Comparison of ENCODE assay signal across 8 cellular contexts in the genomic region with DNA sequence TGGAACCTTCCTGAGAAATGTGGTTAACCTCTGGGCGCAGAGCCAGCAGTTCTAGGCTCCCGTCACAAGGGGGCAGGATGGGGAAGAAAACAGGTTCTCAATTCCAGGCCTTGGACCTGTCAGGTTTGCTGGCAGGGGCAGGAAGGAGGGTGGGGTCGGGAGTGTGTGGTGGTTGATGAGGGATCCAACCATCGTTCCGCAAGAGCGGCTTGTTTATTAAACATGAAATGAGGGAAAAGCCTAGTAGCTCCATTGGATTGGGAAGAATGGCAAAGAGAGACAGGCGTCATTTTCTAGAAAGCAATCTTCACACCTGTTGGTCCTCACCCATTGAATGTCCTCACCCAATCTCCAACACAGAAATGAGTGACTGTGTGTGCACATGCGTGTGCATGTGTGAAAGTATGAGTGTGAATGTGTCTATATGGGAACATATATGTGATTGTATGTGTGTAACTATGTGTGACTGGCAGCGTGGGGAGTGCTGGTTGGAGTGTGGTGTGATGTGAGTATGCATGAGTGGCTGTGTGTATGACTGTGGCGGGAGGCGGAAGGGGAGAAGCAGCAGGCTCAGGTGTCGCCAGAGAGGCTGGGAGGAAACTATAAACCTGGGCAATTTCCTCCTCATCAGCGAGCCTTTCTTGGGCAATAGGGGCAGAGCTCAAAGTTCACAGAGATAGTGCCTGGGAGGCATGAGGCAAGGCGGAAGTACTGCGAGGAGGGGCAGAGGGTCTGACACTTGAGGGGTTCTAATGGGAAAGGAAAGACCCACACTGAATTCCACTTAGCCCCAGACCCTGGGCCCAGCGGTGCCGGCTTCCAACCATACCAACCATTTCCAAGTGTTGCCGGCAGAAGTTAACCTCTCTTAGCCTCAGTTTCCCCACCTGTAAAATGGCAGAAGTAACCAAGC. TPM values are rescaled to one million over a fixed set of nuclear protein-coding genes. Genes with fewer than 3 reads are reported as not detected.
DNase-seq lines count a peak whose midpoint lies in the region; ATAC-seq and TF ChIP-seq lines count a peak whose summit lies in the region.

No MANE protein-coding gene starts in this region.

- peak overlapping the region; percentile 81 to 83 for H3K27ac ChIP-seq in coronary artery
- H3K27ac ChIP-seq in liver (ENCODE audit: low read depth in 1 of 2, low read length in 2 of 2): no peak overlapping the region

- DNase-seq in GF-D8 (lab: John Stamatoyannopoulos, UW) (peak; percentile 91), NCI-H446 (lab: John Stamatoyannopoulos, UW) (peak; percentile 91), coronary artery (ENCODE audit: low spot score) (peak; percentile 92)
- peak; percentile 73 to 86 for DNase-seq in activated CD4-positive, alpha-beta T cell treated with anti-CD3 and anti-CD28 coated beads for 4 hours
- peak; percentile 39 to 65 (median 61) for DNase-seq in stimulated activated CD4-positive, alpha-beta T cell treated with anti-CD3 and anti-CD28 coated beads, TNF-alpha, amount 100 ng/mL, for 1 hour (ENCODE audit: low read depth in 3 of 3, low spot score in 1 of 3)

- peak; percentile 94 to 97 for TF ChIP-seq RAD21 in liver (IDR thresholded peaks at IDR 0.05)

- H3K4me3 ChIP-seq in coronary artery: no peak overlapping the region
- no peak overlapping the region for H3K4me3 ChIP-seq in liver (ENCODE audit: low read depth in 1 of 3, low read length in 3 of 3)

- H3K4me1 ChIP-seq in liver (ENCODE audit: control insufficient read depth in 4 of 4, insufficient read depth in 4 of 4, low read length in 3 of 4): peaks cover 3 to 20% (median 9%) of the 10 kb centered on the region in 4 donors

- ATAC-seq in HG03108 (IDR thresholded peaks at IDR 0.05; ENCODE audit: unreplicated experiment): peak; percentile 54
- ATAC-seq in HG03571 (IDR thresholded peaks at IDR 0.05; ENCODE audit: unreplicated experiment): no peak

- peak; percentile 60 for TF ChIP-seq CTCF in coronary artery (IDR thresholded peaks at IDR 0.05)
- peak; percentile 95 for TF ChIP-seq CTCF in liver (IDR thresholded peaks at IDR 0.05; ENCODE audit: low read depth, low read length, missing input control)

- 34% methylated on average over 18 of the region's 18 CpGs for WGBS in liver

- no peaks in the 10 kb centered on the region for H3K36me3 ChIP-seq in liver (ENCODE audit: control insufficient read depth in 4 of 4, insufficient read depth in 3 of 4, low read depth in 1 of 4, low read length in 3 of 4)

- no peaks in the 10 kb centered on the region for H3K27me3 ChIP-seq in liver (ENCODE audit: control insufficient read depth in 4 of 4, insufficient read depth in 4 of 4, low read length in 3 of 4)

- H3K9me3 ChIP-seq in liver (ENCODE audit: control insufficient read depth in 4 of 4, low read length in 3 of 4): no peaks in the 10 kb centered on the region

- H3K9ac ChIP-seq in liver (ENCODE audit: low read depth in 1 of 2, low read length in 2 of 2): no peak overlapping the region

TF ChIP-seq in liver, 16 proteins besides CTCF, POLR2A, EP300 and RAD21:
- TF ChIP-seq, protein P1, sequence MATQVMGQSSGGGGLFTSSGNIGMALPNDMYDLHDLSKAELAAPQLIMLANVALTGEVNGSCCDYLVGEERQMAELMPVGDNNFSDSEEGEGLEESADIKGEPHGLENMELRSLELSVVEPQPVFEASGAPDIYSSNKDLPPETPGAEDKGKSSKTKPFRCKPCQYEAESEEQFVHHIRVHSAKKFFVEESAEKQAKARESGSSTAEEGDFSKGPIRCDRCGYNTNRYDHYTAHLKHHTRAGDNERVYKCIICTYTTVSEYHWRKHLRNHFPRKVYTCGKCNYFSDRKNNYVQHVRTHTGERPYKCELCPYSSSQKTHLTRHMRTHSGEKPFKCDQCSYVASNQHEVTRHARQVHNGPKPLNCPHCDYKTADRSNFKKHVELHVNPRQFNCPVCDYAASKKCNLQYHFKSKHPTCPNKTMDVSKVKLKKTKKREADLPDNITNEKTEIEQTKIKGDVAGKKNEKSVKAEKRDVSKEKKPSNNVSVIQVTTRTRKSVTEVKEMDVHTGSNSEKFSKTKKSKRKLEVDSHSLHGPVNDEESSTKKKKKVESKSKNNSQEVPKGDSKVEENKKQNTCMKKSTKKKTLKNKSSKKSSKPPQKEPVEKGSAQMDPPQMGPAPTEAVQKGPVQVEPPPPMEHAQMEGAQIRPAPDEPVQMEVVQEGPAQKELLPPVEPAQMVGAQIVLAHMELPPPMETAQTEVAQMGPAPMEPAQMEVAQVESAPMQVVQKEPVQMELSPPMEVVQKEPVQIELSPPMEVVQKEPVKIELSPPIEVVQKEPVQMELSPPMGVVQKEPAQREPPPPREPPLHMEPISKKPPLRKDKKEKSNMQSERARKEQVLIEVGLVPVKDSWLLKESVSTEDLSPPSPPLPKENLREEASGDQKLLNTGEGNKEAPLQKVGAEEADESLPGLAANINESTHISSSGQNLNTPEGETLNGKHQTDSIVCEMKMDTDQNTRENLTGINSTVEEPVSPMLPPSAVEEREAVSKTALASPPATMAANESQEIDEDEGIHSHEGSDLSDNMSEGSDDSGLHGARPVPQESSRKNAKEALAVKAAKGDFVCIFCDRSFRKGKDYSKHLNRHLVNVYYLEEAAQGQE (IDR thresholded peaks at IDR 0.05): no peak
- TF ChIP-seq YY1 (IDR thresholded peaks at IDR 0.05): no peak
- TF ChIP-seq EGR1 (IDR thresholded peaks at IDR 0.05; ENCODE audit: low read depth in 2 of 2): no peak
- TF ChIP-seq, protein P2, sequence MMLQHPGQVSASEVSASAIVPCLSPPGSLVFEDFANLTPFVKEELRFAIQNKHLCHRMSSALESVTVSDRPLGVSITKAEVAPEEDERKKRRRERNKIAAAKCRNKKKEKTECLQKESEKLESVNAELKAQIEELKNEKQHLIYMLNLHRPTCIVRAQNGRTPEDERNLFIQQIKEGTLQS (IDR thresholded peaks at IDR 0.05): no peak
- TF ChIP-seq JUND (IDR thresholded peaks at IDR 0.05): no peak
- TF ChIP-seq HNF4A (conservative IDR thresholded peaks at IDR 0.05): peak; percentile 67 to 69
- TF ChIP-seq SP1 (IDR thresholded peaks at IDR 0.05): no peak
- TF ChIP-seq, protein P3, sequence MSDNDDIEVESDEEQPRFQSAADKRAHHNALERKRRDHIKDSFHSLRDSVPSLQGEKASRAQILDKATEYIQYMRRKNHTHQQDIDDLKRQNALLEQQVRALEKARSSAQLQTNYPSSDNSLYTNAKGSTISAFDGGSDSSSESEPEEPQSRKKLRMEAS (IDR thresholded peaks at IDR 0.05): peak; percentile 38
- TF ChIP-seq FOXA2 (IDR thresholded peaks at IDR 0.05): no peak
- TF ChIP-seq, protein P4, sequence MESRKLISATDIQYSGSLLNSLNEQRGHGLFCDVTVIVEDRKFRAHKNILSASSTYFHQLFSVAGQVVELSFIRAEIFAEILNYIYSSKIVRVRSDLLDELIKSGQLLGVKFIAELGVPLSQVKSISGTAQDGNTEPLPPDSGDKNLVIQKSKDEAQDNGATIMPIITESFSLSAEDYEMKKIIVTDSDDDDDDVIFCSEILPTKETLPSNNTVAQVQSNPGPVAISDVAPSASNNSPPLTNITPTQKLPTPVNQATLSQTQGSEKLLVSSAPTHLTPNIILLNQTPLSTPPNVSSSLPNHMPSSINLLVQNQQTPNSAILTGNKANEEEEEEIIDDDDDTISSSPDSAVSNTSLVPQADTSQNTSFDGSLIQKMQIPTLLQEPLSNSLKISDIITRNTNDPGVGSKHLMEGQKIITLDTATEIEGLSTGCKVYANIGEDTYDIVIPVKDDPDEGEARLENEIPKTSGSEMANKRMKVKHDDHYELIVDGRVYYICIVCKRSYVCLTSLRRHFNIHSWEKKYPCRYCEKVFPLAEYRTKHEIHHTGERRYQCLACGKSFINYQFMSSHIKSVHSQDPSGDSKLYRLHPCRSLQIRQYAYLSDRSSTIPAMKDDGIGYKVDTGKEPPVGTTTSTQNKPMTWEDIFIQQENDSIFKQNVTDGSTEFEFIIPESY (IDR thresholded peaks at IDR 0.05): no peak
- TF ChIP-seq FOXA1 (IDR thresholded peaks at IDR 0.05): no peak
- TF ChIP-seq NR2F2 (IDR thresholded peaks at IDR 0.05): no peak
- peak in 1 of 2 donors; percentile 12 for TF ChIP-seq GABPA (IDR thresholded peaks at IDR 0.05 in 1 of 2, conservative IDR thresholded peaks at IDR 0.05 in 1 of 2)
- TF ChIP-seq TAF1 (conservative IDR thresholded peaks at IDR 0.05): no peak
- peak; percentile 37 for TF ChIP-seq HNF4G (IDR thresholded peaks at IDR 0.05)
- TF ChIP-seq RXRA (IDR thresholded peaks at IDR 0.05): peak in 1 of 2 donors; percentile 27

RNA-seq across cellular contexts. Expression of a gene that starts 29.6 kb away (rescaled TPM):
- 100 to 1,000 TPM in 1 of 2 donors, 10 to 100 TPM in 1; 62.8 to 101 TPM for total RNA-seq in liver
- polyA plus RNA-seq in liver: 100 to 1,000 TPM; 101 to 103 TPM

RNA-seq across cellular contexts. Expression of a gene that starts 54.7 kb away (rescaled TPM):
- total RNA-seq in liver: 10 to 100 TPM in 1 of 2 donors, 1 to 10 TPM in 1; 3.2 to 41.7 TPM
- 10 to 100 TPM; 15.9 to 25.2 TPM for polyA plus RNA-seq in liver

Comparison
In these comparisons a context has a peak if more than half of its experiments do, and no peak if none do; other contexts are left out.
1. H3K27ac ChIP-seq: peak in coronary artery (2 of 2); none in liver (0 of 2).
2. Peak in every context shown above with its lines, with median percentiles within 50 percentile points of each other: DNase-seq.